ENCODE assay signal across 12 cellular contexts in the genomic region with DNA sequence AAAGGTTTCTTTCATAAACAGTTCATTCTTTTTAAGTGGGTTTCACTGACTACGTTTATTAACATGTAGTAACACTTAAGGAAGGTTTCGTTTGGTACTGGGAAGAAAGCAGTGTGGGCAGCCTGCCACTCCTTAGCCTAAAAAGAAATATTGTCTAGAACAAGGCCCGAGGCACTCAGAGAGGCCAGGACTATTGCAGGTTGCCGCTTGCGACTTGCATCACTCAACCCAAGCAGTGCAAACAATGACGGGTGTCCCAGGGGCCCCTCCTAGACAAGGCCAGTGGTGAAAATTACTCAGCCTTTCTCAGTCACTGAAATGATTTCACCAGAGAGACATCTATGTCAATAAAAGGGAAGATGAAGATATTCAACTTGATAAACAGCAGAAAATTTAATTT.
DNase-seq lines count a peak whose midpoint lies in the region; ATAC-seq, FAIRE-seq and TF ChIP-seq lines count a peak whose summit lies in the region.
"Had no signal": no experiment of that assay in that cellular context is flagged by ENCODE, and none has a peak within 500 bp of the region (broad histone marks: within the 10 kb centered on the region; RNA-seq: fewer than 3 reads in every experiment).

No MANE protein-coding gene starts in this region.

- POLR2A ChIA-PET in A549 (lab: Yijun Ruan, JAX) = interaction anchor here (1.2 to 1.4 kb wide), 2 partner anchors 17 to 76 kb away, joined by 3 read pairs; no protein-coding TSS in a partner anchor

- 2% methylated on average over 6 of the region's 6 CpGs for WGBS in A549 (ENCODE audit: missing lambda C conversion rate)

- CTCF ChIA-PET in A549 (lab: Yijun Ruan, JAX) = interaction anchor here (1.1 to 8.3 kb wide), 5 partner anchors 10 to 770 kb away, joined by 3 to 77 read pairs (median 4); no protein-coding TSS in a partner anchor

- no peak for TF ChIP-seq CTCF in A549 (IDR thresholded peaks at IDR 0.05)

- TF ChIP-seq EP300 in A549 (IDR thresholded peaks at IDR 0.05) = peak; percentile 96 to 97

- H3K4me2 ChIP-seq in A549 = peak overlapping the region; percentile 66
- H3K4me2 ChIP-seq: BLaER1 had no signal

- FAIRE-seq in A549 (lab: Jason Lieb, UNC) = peak; percentile 72
- FAIRE-seq: pancreas had no signal

- H3K27ac ChIP-seq in A549 = peak overlapping the region; percentile 92 to 93
- H3K27ac ChIP-seq: BLaER1, pancreas had no signal

- no peak for TF ChIP-seq POLR2A in A549 (IDR thresholded peaks at IDR 0.05; ENCODE audit: low read length)

- H3K4me3 Mint-ChIP-seq in T-helper 2 cell treated with Interferon-gamma antibody and Interleukin-4, amounts not matched to agents 5 μg/mL and 100 μg/mL, for 36 hours = no peak overlapping the region
- H3K4me3 Mint-ChIP-seq: stimulated activated naive CD8-positive, alpha-beta T cell treated with anti-CD3 and anti-CD28 coated beads, Interleukin-15, amount 100 ng/mL, for 72 hours had no signal

- peaks cover 39% of the 10 kb centered on the region for H3K9me3 Mint-ChIP-seq in T-helper 2 cell treated with Interferon-gamma antibody and Interleukin-4, amounts not matched to agents 5 μg/mL and 100 μg/mL, for 36 hours

- peaks cover 2% of the 10 kb centered on the region for H3K36me3 Mint-ChIP-seq in T-helper 2 cell treated with Interferon-gamma antibody and Interleukin-4, amounts not matched to agents 5 μg/mL and 100 μg/mL, for 36 hours (ENCODE audit: low read depth)

- H3K4me3 ChIP-seq in A549 = no peak overlapping the region
- H3K4me3 ChIP-seq: BLaER1, pancreas had no signal

- peak in 1 of 2 experiments; percentile 62; a peak in 3 of 5 replicates for TF ChIP-seq RAD21 in A549 (conservative IDR thresholded peaks at IDR 0.05 in 1 of 2, IDR thresholded peaks at IDR 0.05 in 1 of 2)

- no peak overlapping the region for H3K27ac Mint-ChIP-seq in T-helper 2 cell treated with Interferon-gamma antibody and Interleukin-4, amounts not matched to agents 5 μg/mL and 100 μg/mL, for 36 hours
- H3K27ac Mint-ChIP-seq: stimulated activated naive CD8-positive, alpha-beta T cell treated with anti-CD3 and anti-CD28 coated beads, Interleukin-15, amount 100 ng/mL, for 72 hours had no signal

- H3K27me3 Mint-ChIP-seq in T-helper 2 cell treated with Interferon-gamma antibody and Interleukin-4, amounts not matched to agents 5 μg/mL and 100 μg/mL, for 36 hours (ENCODE audit: low read depth) = no peaks in the 10 kb centered on the region

- peak; percentile 70 to 93 for DNase-seq in A549 (ENCODE audit: low read depth in 1 of 2, low spot score in 1 of 2)
- DNase-seq in LoVo (ENCODE audit: low spot score) = peak; percentile 58
- DNase-seq in astrocyte of the hippocampus (ENCODE audit: low read depth, low spot score) = peak; percentile 68
- peak; percentile 75 for DNase-seq in islet precursor cell
- DNase-seq in T-helper 2 cell treated with Interferon-gamma antibody and Interleukin-4, amounts not matched to agents 5 μg/mL and 100 μg/mL, for 36 hours (ENCODE audit: low spot score) = no peak
- no peak for DNase-seq in NCI-H1105 (lab: John Stamatoyannopoulos, UW)
- DNase-seq in NCI-H510A treated with DMSO at 0.1 percent for 48 hours (lab: John Stamatoyannopoulos, UW) = no peak
- DNase-seq: pancreas; stimulated activated naive CD8-positive, alpha-beta T cell treated with anti-CD3 and anti-CD28 coated beads, Interleukin-15, amount 100 ng/mL, for 72 hours had no signal

- peaks cover 41% of the 10 kb centered on the region for H3K9me3 ChIP-seq in A549
- H3K9me3 ChIP-seq: pancreas had no signal

- ATAC-seq in A549 (peak; percentile 100), GM18861 (IDR thresholded peaks at IDR 0.05; ENCODE audit: unreplicated experiment) (no peak)
- ATAC-seq: Panc1; stimulated activated naive CD8-positive, alpha-beta T cell treated with anti-CD3 and anti-CD28 coated beads, Interleukin-15, amount 100 ng/mL, for 72 hours had no signal

- H3K4me1 Mint-ChIP-seq in T-helper 2 cell treated with Interferon-gamma antibody and Interleukin-4, amounts not matched to agents 5 μg/mL and 100 μg/mL, for 36 hours (ENCODE audit: low read depth) = no peaks in the 10 kb centered on the region
- H3K4me1 Mint-ChIP-seq: stimulated activated naive CD8-positive, alpha-beta T cell treated with anti-CD3 and anti-CD28 coated beads, Interleukin-15, amount 100 ng/mL, for 72 hours had no signal

- H3K4me1 ChIP-seq in A549 = peaks cover 24% of the 10 kb centered on the region
- H3K4me1 ChIP-seq: BLaER1, pancreas had no signal

TF ChIP-seq in A549, 52 proteins besides CTCF, POLR2A, EP300 and RAD21:
- TF ChIP-seq, protein P1, sequence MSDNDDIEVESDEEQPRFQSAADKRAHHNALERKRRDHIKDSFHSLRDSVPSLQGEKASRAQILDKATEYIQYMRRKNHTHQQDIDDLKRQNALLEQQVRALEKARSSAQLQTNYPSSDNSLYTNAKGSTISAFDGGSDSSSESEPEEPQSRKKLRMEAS (IDR thresholded peaks at IDR 0.05) = peak; percentile 60
- TF ChIP-seq, protein P2, sequence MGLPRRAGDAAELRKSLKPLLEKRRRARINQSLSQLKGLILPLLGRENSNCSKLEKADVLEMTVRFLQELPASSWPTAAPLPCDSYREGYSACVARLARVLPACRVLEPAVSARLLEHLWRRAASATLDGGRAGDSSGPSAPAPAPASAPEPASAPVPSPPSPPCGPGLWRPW (IDR thresholded peaks at IDR 0.05) = peak; percentile 95
- TF ChIP-seq JUN (IDR thresholded peaks at IDR 0.05) (peak; percentile 96 to 97), GATA3 (IDR thresholded peaks at IDR 0.05; ENCODE audit: borderline replicate concordance) (peak; percentile 94), HDAC2 (IDR thresholded peaks at IDR 0.05) (no peak), CEBPB (IDR thresholded peaks at IDR 0.05) (peak; percentile 95 to 98), SMC3 (IDR thresholded peaks at IDR 0.05) (peak; percentile 60), FOSL2 (IDR thresholded peaks at IDR 0.05) (peak; percentile 89), FOSL2 (CRISPR knock-in tag; IDR thresholded peaks at IDR 0.05) (peak; percentile 90), ZFP36 (IDR thresholded peaks at IDR 0.05; ENCODE audit: borderline replicate concordance, partially characterized antibody) (no peak), HOXB13 (CRISPR knock-in tag; IDR thresholded peaks at IDR 0.05; ENCODE audit: low read depth) (no peak), JUNB (IDR thresholded peaks at IDR 0.05) (peak; percentile 97)
- TF ChIP-seq, protein P3, sequence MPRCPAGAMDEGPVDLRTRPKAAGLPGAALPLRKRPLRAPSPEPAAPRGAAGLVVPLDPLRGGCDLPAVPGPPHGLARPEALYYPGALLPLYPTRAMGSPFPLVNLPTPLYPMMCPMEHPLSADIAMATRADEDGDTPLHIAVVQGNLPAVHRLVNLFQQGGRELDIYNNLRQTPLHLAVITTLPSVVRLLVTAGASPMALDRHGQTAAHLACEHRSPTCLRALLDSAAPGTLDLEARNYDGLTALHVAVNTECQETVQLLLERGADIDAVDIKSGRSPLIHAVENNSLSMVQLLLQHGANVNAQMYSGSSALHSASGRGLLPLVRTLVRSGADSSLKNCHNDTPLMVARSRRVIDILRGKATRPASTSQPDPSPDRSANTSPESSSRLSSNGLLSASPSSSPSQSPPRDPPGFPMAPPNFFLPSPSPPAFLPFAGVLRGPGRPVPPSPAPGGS (IDR thresholded peaks at IDR 0.05) = peak; percentile 97
- TF ChIP-seq, protein P4, sequence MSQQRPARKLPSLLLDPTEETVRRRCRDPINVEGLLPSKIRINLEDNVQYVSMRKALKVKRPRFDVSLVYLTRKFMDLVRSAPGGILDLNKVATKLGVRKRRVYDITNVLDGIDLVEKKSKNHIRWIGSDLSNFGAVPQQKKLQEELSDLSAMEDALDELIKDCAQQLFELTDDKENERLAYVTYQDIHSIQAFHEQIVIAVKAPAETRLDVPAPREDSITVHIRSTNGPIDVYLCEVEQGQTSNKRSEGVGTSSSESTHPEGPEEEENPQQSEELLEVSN (IDR thresholded peaks at IDR 0.05; ENCODE audit: borderline replicate concordance, low read depth) = no peak

Comparison
In these comparisons a context has a peak if more than half of its experiments do, and no peak if none do; other contexts are left out.
1. DNase-seq: peak in A549 (2 of 2), LoVo (single experiment), astrocyte of the hippocampus (single experiment) and islet precursor cell (single experiment); none in T-helper 2 cell treated with Interferon-gamma antibody and Interleukin-4, amounts not matched to agents 5 μg/mL and 100 μg/mL, for 36 hours (single experiment), NCI-H1105 (single experiment) and NCI-H510A treated with DMSO at 0.1 percent for 48 hours (single experiment).